1 cellular context compared by ENCODE assay signal in genomic region chr17:19398301-19399181, GRCh38.
TF ChIP-seq lines count a peak whose summit lies in the region.

No MANE protein-coding gene starts in this region.

TF ChIP-seq in A549, 52 proteins besides CTCF, POLR2A, EP300 and RAD21 (continued from another document):
- TF ChIP-seq BCL3 (IDR thresholded peaks at IDR 0.05) (no peak), RCOR1 (IDR thresholded peaks at IDR 0.05; ENCODE audit: low read depth, low read length) (no peak), FOXS1 (CRISPR knock-in tag; IDR thresholded peaks at IDR 0.05) (no peak), ZFP36 (IDR thresholded peaks at IDR 0.05; ENCODE audit: borderline replicate concordance, partially characterized antibody) (no peak), HMGXB4 (CRISPR knock-in tag; IDR thresholded peaks at IDR 0.05; ENCODE audit: borderline replicate concordance) (no peak)
TF ChIP-seq in A549: peak in this region for 0.
